1 cellular context compared by ENCODE assay signal in genomic region chrX:116204947-116205346, GRCh38.
TF ChIP-seq lines count a peak whose summit lies in the region.

No MANE protein-coding gene starts in this region.

TF ChIP-seq in GM23338, 12 proteins besides CTCF, POLR2A, EP300 and RAD21 (continued from another document):
- TF ChIP-seq ZNF462 (CRISPR knock-in tag; IDR thresholded peaks at IDR 0.05), result no peak
- no peak for TF ChIP-seq NANOG (IDR thresholded peaks at IDR 0.05; ENCODE audit: borderline replicate concordance)
- no peak for TF ChIP-seq CREB1 (CRISPR knock-in tag; IDR thresholded peaks at IDR 0.05; ENCODE audit: low read depth)
- TF ChIP-seq EZH2phosphoT487 (IDR thresholded peaks at IDR 0.05; ENCODE audit: unreplicated experiment), result no peak
- no peak for TF ChIP-seq STAT1 (IDR thresholded peaks at IDR 0.05; ENCODE audit: unreplicated experiment)
- TF ChIP-seq EZH2 (IDR thresholded peaks at IDR 0.05; ENCODE audit: low read depth, unreplicated experiment), result no peak
- TF ChIP-seq JUNB (IDR thresholded peaks at IDR 0.05; ENCODE audit: unreplicated experiment), result no peak
- TF ChIP-seq, protein P1, sequence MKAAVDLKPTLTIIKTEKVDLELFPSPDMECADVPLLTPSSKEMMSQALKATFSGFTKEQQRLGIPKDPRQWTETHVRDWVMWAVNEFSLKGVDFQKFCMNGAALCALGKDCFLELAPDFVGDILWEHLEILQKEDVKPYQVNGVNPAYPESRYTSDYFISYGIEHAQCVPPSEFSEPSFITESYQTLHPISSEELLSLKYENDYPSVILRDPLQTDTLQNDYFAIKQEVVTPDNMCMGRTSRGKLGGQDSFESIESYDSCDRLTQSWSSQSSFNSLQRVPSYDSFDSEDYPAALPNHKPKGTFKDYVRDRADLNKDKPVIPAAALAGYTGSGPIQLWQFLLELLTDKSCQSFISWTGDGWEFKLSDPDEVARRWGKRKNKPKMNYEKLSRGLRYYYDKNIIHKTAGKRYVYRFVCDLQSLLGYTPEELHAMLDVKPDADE (IDR thresholded peaks at IDR 0.05), result no peak
